In the genomic region with DNA sequence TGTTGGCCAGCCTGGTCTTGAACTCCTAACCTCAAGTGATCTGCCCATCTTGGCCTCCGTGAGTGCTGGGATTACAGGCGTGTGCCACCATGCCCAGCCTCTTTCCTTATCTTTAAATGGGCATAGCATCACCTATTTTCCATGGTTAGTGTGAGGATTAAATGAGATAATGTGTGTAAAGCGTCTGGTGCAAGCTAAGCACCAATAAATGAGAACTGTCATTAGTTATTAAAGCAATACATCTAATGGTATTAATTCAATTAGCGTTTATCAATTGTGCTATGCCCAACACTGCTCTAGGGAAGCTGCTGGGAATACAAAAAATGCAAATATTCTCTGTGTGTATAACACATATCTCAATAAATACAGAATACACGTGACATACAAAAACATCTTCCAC, we compare ENCODE assay signal across 9 cellular contexts.
"Had no signal": no experiment of that assay in that cellular context is flagged by ENCODE, and none has a peak within 500 bp of the region (broad histone marks: within the 10 kb centered on the region; RNA-seq: fewer than 3 reads in every experiment).

No MANE protein-coding gene starts in this region.

- FAIRE-seq: HepG2, HTR-8/SVneo had no signal

- H3K4me2 ChIP-seq: KMS-11 had no signal

- DNase-seq: IMR-90, Karpas-422, Kasumi-1, KBM-7, KG1 had no signal

- H3K9ac ChIP-seq: KMS-11 had no signal

- H3K27ac ChIP-seq: HL-60, KMS-11 had no signal

- ATAC-seq: HepG2 had no signal
